ENCODE assay signal across 8 cellular contexts in genomic region chr20:31605902-31606677, GRCh38. TPM values are rescaled to one million over a fixed set of nuclear protein-coding genes. Genes with fewer than 3 reads are reported as not detected.
DNase-seq lines count a peak whose midpoint lies in the region; ATAC-seq, FAIRE-seq and TF ChIP-seq lines count a peak whose summit lies in the region.

No MANE protein-coding gene starts in this region.

- peaks cover 45% of the 10 kb centered on the region for H3K27me3 Mint-ChIP-seq in CD8-positive, alpha-beta T cell (ENCODE audit: low read depth)
- peaks cover 20% of the 10 kb centered on the region for H3K27me3 Mint-ChIP-seq in activated naive CD8-positive, alpha-beta T cell

- POLR2A ChIA-PET in CD8-positive, alpha-beta T cell (lab: Charles Lee) = interaction anchor here (0.6 to 3.0 kb wide), 6 partner anchors 8 to 37 kb away, joined by 3 to 26 read pairs (median 7); no protein-coding TSS in a partner anchor

- peaks cover 24% of the 10 kb centered on the region for H3K4me1 ChIP-seq in CD8-positive, alpha-beta T cell (ENCODE audit: insufficient read depth, low read length)
- peaks cover 44% of the 10 kb centered on the region for H3K4me1 ChIP-seq in hepatocyte (ENCODE audit: insufficient read depth)
- H3K4me1 ChIP-seq in gastrocnemius medialis = peaks cover 0 to 35% of the 10 kb centered on the region in 2 donors

- no peak for ATAC-seq in CD8-positive, alpha-beta T cell
- ATAC-seq in gastrocnemius medialis = no peak

- peaks cover 3% of the 10 kb centered on the region for H3K36me3 Mint-ChIP-seq in CD8-positive, alpha-beta T cell
- no peaks in the 10 kb centered on the region for H3K36me3 Mint-ChIP-seq in activated naive CD8-positive, alpha-beta T cell

- no peak for FAIRE-seq in D721Med (lab: Jason Lieb, UNC)

- H2AFZ ChIP-seq in hepatocyte = no peak overlapping the region

- intact Hi-C loops in CD8-positive, alpha-beta T cell (cut with DNase I, micrococcal nuclease) = loop anchor here (1.0 to 2.0 kb wide), 3 partner anchors 33 to 91 kb away; partner anchors contain the start of gene HM13 (in 1 of the 2)
- intact Hi-C loops in gastrocnemius medialis (cut with DNase I; ENCODE audit: low total_unique reads) = no loop called here

- in situ Hi-C loops in gastrocnemius medialis (cut with MboI; ENCODE audit: low sequenced_read_pairs in 4 of 4) = no loop called here

- H3K4me3 Mint-ChIP-seq in CD8-positive, alpha-beta T cell = peak overlapping the region; percentile 93
- peak overlapping the region; percentile 93 for H3K4me3 Mint-ChIP-seq in activated naive CD8-positive, alpha-beta T cell

- no peaks in the 10 kb centered on the region for H3K9me3 Mint-ChIP-seq in CD8-positive, alpha-beta T cell
- no peaks in the 10 kb centered on the region for H3K9me3 Mint-ChIP-seq in activated naive CD8-positive, alpha-beta T cell (ENCODE audit: low read depth)

- TF ChIP-seq CTCF in CD8-positive, alpha-beta T cell (IDR thresholded peaks at IDR 0.05) = no peak
- TF ChIP-seq CTCF in hepatocyte (IDR thresholded peaks at IDR 0.05; ENCODE audit: poor library complexity) = no peak
- TF ChIP-seq CTCF in gastrocnemius medialis (IDR thresholded peaks at IDR 0.05 in 4 of 5, conservative IDR thresholded peaks at IDR 0.05 in 1 of 5) = no peak
- no peak for TF ChIP-seq CTCF in D721Med (IDR thresholded peaks at IDR 0.05; ENCODE audit: insufficient read depth, missing control alignments)

- peaks cover 22% of the 10 kb centered on the region for H3K79me2 ChIP-seq in hepatocyte

- WGBS in hepatocyte (ENCODE audit: low lambda C conversion rate, missing lambda C conversion rate) = 2% methylated on average over 39 of the region's 39 CpGs

- no peaks in the 10 kb centered on the region for H3K9me3 ChIP-seq in CD8-positive, alpha-beta T cell (ENCODE audit: low read length)
- H3K9me3 ChIP-seq in hepatocyte (ENCODE audit: low read depth) (no peaks in the 10 kb centered on the region), gastrocnemius medialis (no peaks in the 10 kb centered on the region)

- peaks cover 13% of the 10 kb centered on the region for H4K20me1 ChIP-seq in hepatocyte (ENCODE audit: insufficient read depth, poor library complexity, severe bottlenecking)

- H3K27ac ChIP-seq in CD8-positive, alpha-beta T cell (ENCODE audit: low read depth, low read length) = no peak overlapping the region
- H3K27ac ChIP-seq in hepatocyte (peak overlapping the region; percentile 97), gastrocnemius medialis (peak overlapping the region; percentile 84 to 95 (median 92))

- H3K4me3 ChIP-seq in CD8-positive, alpha-beta T cell (ENCODE audit: low read depth, low read length) = peak overlapping the region; percentile 68
- peak overlapping the region; percentile 42 for H3K4me3 ChIP-seq in hepatocyte
- H3K4me3 ChIP-seq in gastrocnemius medialis = peak overlapping the region; percentile 72 to 89 (median 78)

- H3K9me2 ChIP-seq in hepatocyte (replicated peaks; ENCODE audit: insufficient read depth) = no peaks in the 10 kb centered on the region

- CTCF ChIA-PET in CD8-positive, alpha-beta T cell (lab: Charles Lee) = interaction anchor here (2.4 to 12.5 kb wide), 4 partner anchors 33 to 49 kb away, joined by 11 to 427 read pairs (median 214); no protein-coding TSS in a partner anchor

- peak in 2 of 7 experiments; percentile 13 to 49 for DNase-seq in CD8-positive, alpha-beta T cell
- DNase-seq in Kasumi-1 (lab: John Stamatoyannopoulos, UW) (peak; percentile 36 to 51), hepatocyte (ENCODE audit: low spot score) (peak; percentile 59), gastrocnemius medialis (peak in 1 of 2 donors; percentile 42), D721Med (ENCODE audit: insufficient read length, low spot score) (no peak), cerebellar cortex (ENCODE audit: low spot score) (no peak)
- DNase-seq in stimulated activated CD4-positive, alpha-beta T cell treated with anti-CD3 and anti-CD28 coated beads, Interleukin-2, amount 100 ng/mL, for 48 hours = no peak

- H3K4me1 Mint-ChIP-seq in CD8-positive, alpha-beta T cell (ENCODE audit: low read depth) = peaks cover 26% of the 10 kb centered on the region
- H3K4me1 Mint-ChIP-seq in activated naive CD8-positive, alpha-beta T cell (ENCODE audit: low read depth) = peaks cover 26% of the 10 kb centered on the region

- no peak for TF ChIP-seq POLR2A in gastrocnemius medialis (IDR thresholded peaks at IDR 0.05)

- peak overlapping the region; percentile 76 for H3K4me2 ChIP-seq in hepatocyte

- H3K27ac Mint-ChIP-seq in CD8-positive, alpha-beta T cell = no peak overlapping the region
- no peak overlapping the region for H3K27ac Mint-ChIP-seq in activated naive CD8-positive, alpha-beta T cell

- H3K36me3 ChIP-seq in CD8-positive, alpha-beta T cell (ENCODE audit: insufficient read depth, low read length) = no peaks in the 10 kb centered on the region
- H3K36me3 ChIP-seq in hepatocyte (replicated peaks; ENCODE audit: insufficient read depth, low read depth) (no peaks in the 10 kb centered on the region), gastrocnemius medialis (no peaks in the 10 kb centered on the region)

- peaks cover 5% of the 10 kb centered on the region for H3K27me3 ChIP-seq in CD8-positive, alpha-beta T cell (ENCODE audit: insufficient read depth, low read length)
- H3K27me3 ChIP-seq in hepatocyte (no peaks in the 10 kb centered on the region), gastrocnemius medialis (no peaks in the 10 kb centered on the region)

RNA-seq across cellular contexts. Expression of gene ID1, which starts 1.0 kb away (rescaled TPM):
- total RNA-seq in CD8-positive, alpha-beta T cell = 10 to 100 TPM in 1 of 2 experiments, 1 to 10 TPM in 1; 8.1 to 11.0 TPM
- total RNA-seq in hepatocyte (616 and 651 TPM in 2 replicates), gastrocnemius medialis (100 to 1,000 TPM; 115 to 206 (median 148) TPM)
- polyA plus RNA-seq in hepatocyte = 310 and 388 TPM in 2 replicates

RNA-seq across cellular contexts. Expression of gene COX4I2, which starts 31.6 kb away (rescaled TPM):
- not detected for total RNA-seq in CD8-positive, alpha-beta T cell
- total RNA-seq in hepatocyte (0.68 and 3.6 TPM in 2 replicates), gastrocnemius medialis (10 to 100 TPM in 1 of 4 donors, 1 to 10 TPM in 3; 3.9 to 10.4 (median 4.3) TPM)
- polyA plus RNA-seq in hepatocyte = 0.37 and 3.3 TPM in 2 replicates

Comparison
In these comparisons a context has a peak if more than half of its experiments do, and no peak if none do; other contexts are left out.
1. DNase-seq: peak in Kasumi-1 (2 of 2) and hepatocyte (single experiment); none in D721Med (single experiment), cerebellar cortex (single experiment) and stimulated activated CD4-positive, alpha-beta T cell treated with anti-CD3 and anti-CD28 coated beads, Interleukin-2, amount 100 ng/mL, for 48 hours (0 of 2).
2. RNA of gene ID1, which starts 1.0 kb away (total RNA-seq): 616 to 651 TPM in hepatocyte and 115 to 206 TPM in gastrocnemius medialis; 8.1 to 11.0 TPM in CD8-positive, alpha-beta T cell; every median in the first group is over 4 times any median in the second.
3. Peak in every context shown above with its lines, with median percentiles within 50 percentile points of each other: H3K4me3 ChIP-seq.